In genomic region chr7:129224251-129225205, GRCh38 we compare ENCODE assay signal across 1 cellular context.
A peak's percentile ranks its signal among the peaks of the same experiment; 100 is the strongest.
TF ChIP-seq lines count a peak whose summit lies in the region.

AHCYL2 (plus strand) TSS chr7:129225030.

TF ChIP-seq in K562, 482 proteins besides CTCF, POLR2A, EP300 and RAD21 (continued from another document):
- TF ChIP-seq BCLAF1 (IDR thresholded peaks at IDR 0.05; ENCODE audit: borderline replicate concordance in 1 of 2, control insufficient read depth in 1 of 2, low read depth in 2 of 2, low read length in 1 of 2) (peak in 1 of 2 experiments; percentile 72; a peak in 1 of 4 replicates), PHB (CRISPR knock-in tag; IDR thresholded peaks at IDR 0.05) (no peak), KDM1A (IDR thresholded peaks at IDR 0.05) (peak in 1 of 2 experiments; percentile 62; a peak in 1 of 4 replicates), GATA2 (CRISPR knock-in tag; IDR thresholded peaks at IDR 0.05) (no peak), LEF1 (IDR thresholded peaks at IDR 0.05) (peak; percentile 86), KLF1 (tag; IDR thresholded peaks at IDR 0.05) (0 out of 2 replicates have a peak, but pooled peaks have one; percentile 40), ZNF3 (CRISPR knock-in tag; IDR thresholded peaks at IDR 0.05) (no peak), TEAD1 (CRISPR knock-in tag; IDR thresholded peaks at IDR 0.05) (peak; percentile 84 to 85), TCF7 (IDR thresholded peaks at IDR 0.05; ENCODE audit: borderline replicate concordance) (no peak; the same call in 1 of the 2 replicates), SRF (CRISPR knock-in tag; IDR thresholded peaks at IDR 0.05) (no peak; a peak in 1 of 4 replicates), KAT2B (IDR thresholded peaks at IDR 0.05; ENCODE audit: low read depth, low read length) (no peak), ZNF778 (CRISPR knock-in tag; IDR thresholded peaks at IDR 0.05) (no peak), ZZZ3 (IDR thresholded peaks at IDR 0.05) (no peak), HNRNPL (IDR thresholded peaks at IDR 0.05; ENCODE audit: low read depth, low read length) (no peak), RBM17 (IDR thresholded peaks at IDR 0.05; ENCODE audit: borderline replicate concordance, low read depth, low read length) (no peak), POLR2G (IDR thresholded peaks at IDR 0.05; ENCODE audit: low read depth, low read length) (peak; percentile 87), ZBTB34 (CRISPR knock-in tag; IDR thresholded peaks at IDR 0.05) (no peak), ELF2 (CRISPR knock-in tag; IDR thresholded peaks at IDR 0.05) (peak; percentile 69), HDAC1 (IDR thresholded peaks at IDR 0.05) (peak in 1 of 2 experiments; percentile 94; a peak in 2 of 4 replicates), CHD2 (IDR thresholded peaks at IDR 0.05; ENCODE audit: low read depth, low read length) (peak; percentile 95), HDAC3 (IDR thresholded peaks at IDR 0.05; ENCODE audit: borderline replicate concordance, partially characterized antibody) (no peak), ZFP91 (CRISPR knock-in tag; IDR thresholded peaks at IDR 0.05) (peak; percentile 99), KDM4B (IDR thresholded peaks at IDR 0.05; ENCODE audit: borderline replicate concordance in 2 of 2, low read depth in 1 of 2) (peak in 1 of 2 experiments; percentile 81; a peak in 2 of 4 replicates), RUNX1 (IDR thresholded peaks at IDR 0.05; ENCODE audit: low read depth) (no peak), ETV5 (CRISPR knock-in tag; IDR thresholded peaks at IDR 0.05; ENCODE audit: low read depth) (peak; percentile 78; the same call in 1 of the 2 replicates), ZNF133 (CRISPR knock-in tag; IDR thresholded peaks at IDR 0.05) (no peak), XRCC3 (IDR thresholded peaks at IDR 0.05) (no peak), MCM5 (IDR thresholded peaks at IDR 0.05; ENCODE audit: low read depth) (no peak), PCBP1 (IDR thresholded peaks at IDR 0.05; ENCODE audit: low read depth, low read length, poor library complexity, severe bottlenecking) (peak; percentile 94), ZBTB1 (CRISPR knock-in tag; IDR thresholded peaks at IDR 0.05; ENCODE audit: borderline replicate concordance, low read depth) (no peak; the same call in 1 of the 2 replicates), FUS (optimal IDR thresholded peaks at IDR 0.05; ENCODE audit: low read depth, low read length) (no peak), ZNF316 (IDR thresholded peaks at IDR 0.05) (no peak), CBX5 (IDR thresholded peaks at IDR 0.05; ENCODE audit: borderline replicate concordance, low read depth) (0 out of 2 replicates have a peak, but pooled peaks have one; percentile 3), GATAD2B (IDR thresholded peaks at IDR 0.05; ENCODE audit: borderline replicate concordance) (no peak), CHD1 (IDR thresholded peaks at IDR 0.05; ENCODE audit: low read length) (no peak), ZNF354B (CRISPR knock-in tag; IDR thresholded peaks at IDR 0.05) (no peak), CBX3 (IDR thresholded peaks at IDR 0.05; ENCODE audit: borderline replicate concordance in 1 of 2, low read length in 2 of 2) (peak in 1 of 2 experiments; percentile 91; a peak in 1 of 3 replicates), ESRRA (IDR thresholded peaks at IDR 0.05; ENCODE audit: borderline replicate concordance, low read depth) (peak; percentile 57; the same call in 1 of the 2 replicates), CBX1 (IDR thresholded peaks at IDR 0.05; ENCODE audit: low read depth) (peak; percentile 55; the same call in 1 of the 2 replicates), SAFB (IDR thresholded peaks at IDR 0.05; ENCODE audit: borderline replicate concordance, low read depth, low read length) (peak; percentile 98), KDM5B (IDR thresholded peaks at IDR 0.05; ENCODE audit: insufficient replicate concordance, low read depth, low read length) (peak; percentile 58), ZNF830 (CRISPR knock-in tag; IDR thresholded peaks at IDR 0.05) (no peak), BCOR (IDR thresholded peaks at IDR 0.05) (peak; percentile 57), KAT7 (CRISPR knock-in tag; IDR thresholded peaks at IDR 0.05; ENCODE audit: borderline replicate concordance) (peak; percentile 57; the same call in 1 of the 2 replicates), ZBTB11 (CRISPR knock-in tag; IDR thresholded peaks at IDR 0.05) (peak in 1 of 3 experiments; percentile 96; a peak in 2 of 6 replicates)
- TF ChIP-seq, protein P1, sequence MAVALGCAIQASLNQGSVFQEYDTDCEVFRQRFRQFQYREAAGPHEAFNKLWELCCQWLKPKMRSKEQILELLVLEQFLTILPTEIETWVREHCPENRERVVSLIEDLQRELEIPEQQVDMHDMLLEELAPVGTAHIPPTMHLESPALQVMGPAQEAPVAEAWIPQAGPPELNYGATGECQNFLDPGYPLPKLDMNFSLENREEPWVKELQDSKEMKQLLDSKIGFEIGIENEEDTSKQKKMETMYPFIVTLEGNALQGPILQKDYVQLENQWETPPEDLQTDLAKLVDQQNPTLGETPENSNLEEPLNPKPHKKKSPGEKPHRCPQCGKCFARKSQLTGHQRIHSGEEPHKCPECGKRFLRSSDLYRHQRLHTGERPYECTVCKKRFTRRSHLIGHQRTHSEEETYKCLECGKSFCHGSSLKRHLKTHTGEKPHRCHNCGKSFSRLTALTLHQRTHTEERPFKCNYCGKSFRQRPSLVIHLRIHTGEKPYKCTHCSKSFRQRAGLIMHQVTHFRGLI (CRISPR knock-in tag; IDR thresholded peaks at IDR 0.05): no peak
- TF ChIP-seq, protein P2, sequence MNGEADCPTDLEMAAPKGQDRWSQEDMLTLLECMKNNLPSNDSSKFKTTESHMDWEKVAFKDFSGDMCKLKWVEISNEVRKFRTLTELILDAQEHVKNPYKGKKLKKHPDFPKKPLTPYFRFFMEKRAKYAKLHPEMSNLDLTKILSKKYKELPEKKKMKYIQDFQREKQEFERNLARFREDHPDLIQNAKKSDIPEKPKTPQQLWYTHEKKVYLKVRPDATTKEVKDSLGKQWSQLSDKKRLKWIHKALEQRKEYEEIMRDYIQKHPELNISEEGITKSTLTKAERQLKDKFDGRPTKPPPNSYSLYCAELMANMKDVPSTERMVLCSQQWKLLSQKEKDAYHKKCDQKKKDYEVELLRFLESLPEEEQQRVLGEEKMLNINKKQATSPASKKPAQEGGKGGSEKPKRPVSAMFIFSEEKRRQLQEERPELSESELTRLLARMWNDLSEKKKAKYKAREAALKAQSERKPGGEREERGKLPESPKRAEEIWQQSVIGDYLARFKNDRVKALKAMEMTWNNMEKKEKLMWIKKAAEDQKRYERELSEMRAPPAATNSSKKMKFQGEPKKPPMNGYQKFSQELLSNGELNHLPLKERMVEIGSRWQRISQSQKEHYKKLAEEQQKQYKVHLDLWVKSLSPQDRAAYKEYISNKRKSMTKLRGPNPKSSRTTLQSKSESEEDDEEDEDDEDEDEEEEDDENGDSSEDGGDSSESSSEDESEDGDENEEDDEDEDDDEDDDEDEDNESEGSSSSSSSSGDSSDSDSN (IDR thresholded peaks at IDR 0.05; ENCODE audit: borderline replicate concordance in 1 of 2, low read depth in 2 of 2, low read length in 2 of 2): peak; percentile 86 to 94; a peak in 3 of 4 replicates
- TF ChIP-seq, protein P3, sequence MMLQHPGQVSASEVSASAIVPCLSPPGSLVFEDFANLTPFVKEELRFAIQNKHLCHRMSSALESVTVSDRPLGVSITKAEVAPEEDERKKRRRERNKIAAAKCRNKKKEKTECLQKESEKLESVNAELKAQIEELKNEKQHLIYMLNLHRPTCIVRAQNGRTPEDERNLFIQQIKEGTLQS (IDR thresholded peaks at IDR 0.05): peak; percentile 11; the same call in 1 of the 2 replicates
- TF ChIP-seq, protein P3 (CRISPR knock-in tag; conservative IDR thresholded peaks at IDR 0.05): peak; percentile 62; the same call in 1 of the 2 replicates
- TF ChIP-seq, protein P4, sequence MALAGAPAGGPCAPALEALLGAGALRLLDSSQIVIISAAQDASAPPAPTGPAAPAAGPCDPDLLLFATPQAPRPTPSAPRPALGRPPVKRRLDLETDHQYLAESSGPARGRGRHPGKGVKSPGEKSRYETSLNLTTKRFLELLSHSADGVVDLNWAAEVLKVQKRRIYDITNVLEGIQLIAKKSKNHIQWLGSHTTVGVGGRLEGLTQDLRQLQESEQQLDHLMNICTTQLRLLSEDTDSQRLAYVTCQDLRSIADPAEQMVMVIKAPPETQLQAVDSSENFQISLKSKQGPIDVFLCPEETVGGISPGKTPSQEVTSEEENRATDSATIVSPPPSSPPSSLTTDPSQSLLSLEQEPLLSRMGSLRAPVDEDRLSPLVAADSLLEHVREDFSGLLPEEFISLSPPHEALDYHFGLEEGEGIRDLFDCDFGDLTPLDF (CRISPR knock-in tag; IDR thresholded peaks at IDR 0.05): peak; percentile 86
